Comparison of ENCODE assay signal across 13 cellular contexts in genomic region chr16:57531635-57532220, GRCh38. TPM values are rescaled to one million over a fixed set of nuclear protein-coding genes. Genes with fewer than 3 reads are reported as not detected.
A peak's percentile ranks its signal among the peaks of the same experiment; 100 is the strongest.
DNase-seq lines count a peak whose midpoint lies in the region; FAIRE-seq and TF ChIP-seq lines count a peak whose summit lies in the region.
"Had no signal": no experiment of that assay in that cellular context is flagged by ENCODE, and none has a peak within 500 bp of the region (broad histone marks: within the 10 kb centered on the region; RNA-seq: fewer than 3 reads in every experiment).

No MANE protein-coding gene starts in this region.

- H3K27ac Mint-ChIP-seq in CD8-positive, alpha-beta memory T cell: peak overlapping the region; percentile 91 to 99 (median 96)

- peaks cover 8% of the 10 kb centered on the region for H3K79me2 ChIP-seq in osteoblast (ENCODE audit: insufficient read depth, low read length)

- H3K36me3 Mint-ChIP-seq in CD8-positive, alpha-beta memory T cell: peaks cover 4 to 10% (median 6%) of the 10 kb centered on the region in 3 donors

- no peak overlapping the region for H2AFZ ChIP-seq in osteoblast (ENCODE audit: low read length)

- in situ Hi-C loops in GM13977 (cut with MboI; ENCODE audit: low pct_unique_long_range_greater_than_20kb, low sequenced_read_pairs, unreplicated experiment): no loop called here

- WGBS in small intestine, 3 donors: 80 to 82% (median 82%) methylated on average over 7 of the region's 7 CpGs

- peaks cover 65% of the 10 kb centered on the region for H3K4me1 ChIP-seq in CD8-positive, alpha-beta memory T cell (ENCODE audit: insufficient read depth, low read length)
- H3K4me1 ChIP-seq in NT2/D1 (ENCODE audit: insufficient read depth, insufficient read length) (peaks cover 46% of the 10 kb centered on the region), osteoblast (ENCODE audit: insufficient read depth, low read length) (peaks cover 17% of the 10 kb centered on the region), small intestine (ENCODE audit: control insufficient read depth in 2 of 2, insufficient read depth in 1 of 2, low read depth in 1 of 2, low read length in 1 of 2) (peaks cover 2 to 7% of the 10 kb centered on the region in 2 donors)

- no peaks in the 10 kb centered on the region for H3K9me3 Mint-ChIP-seq in CD8-positive, alpha-beta memory T cell

- peak in 1 of 5 donors; percentile 23 for DNase-seq in CD8-positive, alpha-beta memory T cell
- DNase-seq in NT2/D1 (ENCODE audit: low read depth, low spot score): no peak
- peak; percentile 33 for DNase-seq in ecto neural progenitor cell (ENCODE audit: low spot score)
- peak; percentile 70 for DNase-seq in osteoblast (ENCODE audit: insufficient read length, low spot score, missing footprints)
- DNase-seq in GM13977 (ENCODE audit: low spot score): no peak
- no peak for DNase-seq in SHP77 (lab: John Stamatoyannopoulos, UW)
- DNase-seq in anterior cingulate cortex (lab: John Stamatoyannopoulos, UW): no peak
- no peak for DNase-seq in small intestine
- DNase-seq: NCI-H187 had no signal

- POLR2A ChIA-PET in CD8-positive, alpha-beta memory T cell (lab: Charles Lee): interaction anchor here (1.3 to 1.9 kb wide), 2 partner anchors 11 to 15 kb away, joined by 6 to 8 read pairs; partner anchors contain the start of gene ADGRG5

- no peak for FAIRE-seq in small intestine (lab: Jason Lieb, UNC)

- H4K20me1 ChIP-seq in osteoblast (ENCODE audit: insufficient read depth, low read length): peaks cover 6% of the 10 kb centered on the region

- H3K4me3 Mint-ChIP-seq in CD8-positive, alpha-beta memory T cell: peak overlapping the region in 6 of 7 donors; percentile 68 to 84 (median 75)

- peaks cover 0 to 3% of the 10 kb centered on the region in 2 donors for H3K27me3 Mint-ChIP-seq in CD8-positive, alpha-beta memory T cell

- H3K27ac ChIP-seq in CD8-positive, alpha-beta memory T cell (ENCODE audit: low read depth, low read length): no peak overlapping the region
- H3K27ac ChIP-seq in osteoblast (ENCODE audit: low read depth, low read length) (no peak overlapping the region), small intestine (ENCODE audit: low read depth in 1 of 2, low read length in 1 of 2) (no peak overlapping the region)
- H3K27ac ChIP-seq: body of pancreas, tibial artery had no signal

- H3K27me3 ChIP-seq in CD8-positive, alpha-beta memory T cell (ENCODE audit: insufficient read depth, low read length, poor library complexity, severe bottlenecking): no peaks in the 10 kb centered on the region
- no peaks in the 10 kb centered on the region for H3K27me3 ChIP-seq in NT2/D1 (ENCODE audit: insufficient read depth, insufficient read length)
- H3K27me3 ChIP-seq in osteoblast (ENCODE audit: insufficient read depth, low read length): peaks cover under 1% of the 10 kb centered on the region
- no peaks in the 10 kb centered on the region for H3K27me3 ChIP-seq in small intestine (ENCODE audit: control insufficient read depth in 2 of 2, insufficient read depth in 2 of 2, low read length in 2 of 2)
- H3K27me3 ChIP-seq: body of pancreas, tibial artery had no signal

- no peak overlapping the region for H3K4me2 ChIP-seq in osteoblast (ENCODE audit: insufficient read depth, low read length)

- CTCF ChIA-PET in CD8-positive, alpha-beta memory T cell (lab: Charles Lee): interaction anchor here (1.3 to 1.7 kb wide), 3 partner anchors 9 to 44 kb away, joined by 3 to 4 read pairs (median 4); no protein-coding TSS in a partner anchor

- peak overlapping the region; percentile 11 for H3K9ac ChIP-seq in NT2/D1 (ENCODE audit: insufficient read length, low read depth)

- no peak overlapping the region for H3K4me3 ChIP-seq in CD8-positive, alpha-beta memory T cell (ENCODE audit: low read length)
- H3K4me3 ChIP-seq in NT2/D1 (ENCODE audit: insufficient read length, low read depth) (no peak overlapping the region), osteoblast (ENCODE audit: insufficient read depth, low read length) (no peak overlapping the region), small intestine (ENCODE audit: low read depth in 1 of 2, low read length in 2 of 2) (no peak overlapping the region)
- H3K4me3 ChIP-seq: body of pancreas, HAP-1, tibial artery had no signal

- no peaks in the 10 kb centered on the region for H3K9me3 ChIP-seq in CD8-positive, alpha-beta memory T cell (ENCODE audit: low read length)
- H3K9me3 ChIP-seq in NT2/D1 (ENCODE audit: insufficient read depth, low read length) (no peaks in the 10 kb centered on the region), osteoblast (ENCODE audit: low read depth, low read length) (no peaks in the 10 kb centered on the region), small intestine (ENCODE audit: control insufficient read depth, low read depth) (no peaks in the 10 kb centered on the region)
- H3K9me3 ChIP-seq: body of pancreas, HAP-1, tibial artery had no signal

- peaks cover 56 to 67% (median 57%) of the 10 kb centered on the region in 3 donors for H3K4me1 Mint-ChIP-seq in CD8-positive, alpha-beta memory T cell

- no peak for TF ChIP-seq CTCF in osteoblast (IDR thresholded peaks at IDR 0.05; ENCODE audit: extremely low read depth, low read depth, low read length)
- TF ChIP-seq CTCF in GM13977 (IDR thresholded peaks at IDR 0.05; ENCODE audit: extremely low read depth, insufficient read depth, missing control alignments): no peak

- H3K36me3 ChIP-seq in CD8-positive, alpha-beta memory T cell (ENCODE audit: insufficient read depth, low read length): no peaks in the 10 kb centered on the region
- H3K36me3 ChIP-seq in NT2/D1 (ENCODE audit: insufficient read depth, insufficient read length, low read length) (peaks cover 16% of the 10 kb centered on the region), osteoblast (ENCODE audit: insufficient read depth, low read length) (no peaks in the 10 kb centered on the region), small intestine (ENCODE audit: control insufficient read depth in 2 of 2, insufficient read depth in 2 of 2, low read length in 2 of 2) (no peaks in the 10 kb centered on the region)
- H3K36me3 ChIP-seq: HAP-1 had no signal

RNA-seq across cellular contexts. Expression of gene CCDC102A, which starts 4.6 kb away (rescaled TPM):
- 10 to 100 TPM; 27.0 to 28.1 TPM for total RNA-seq in CD8-positive, alpha-beta memory T cell
- 22.6 TPM for polyA plus RNA-seq in CD8-positive, alpha-beta memory T cell
- 9.8 and 10.6 TPM in 2 replicates for total RNA-seq in osteoblast
- 1 to 10 TPM; 1.1 to 2.8 (median 1.6) TPM for polyA plus RNA-seq in small intestine

RNA-seq across cellular contexts. Expression of gene ADGRG5, which starts 10.7 kb away (rescaled TPM):
- total RNA-seq in CD8-positive, alpha-beta memory T cell: 10 to 100 TPM; 46.1 to 48.5 TPM
- 23.5 TPM for polyA plus RNA-seq in CD8-positive, alpha-beta memory T cell
- total RNA-seq in osteoblast: not detected in 2 replicates
- 1 to 10 TPM; 2.4 to 3.9 (median 3.4) TPM for polyA plus RNA-seq in small intestine
- total RNA-seq: endothelial cell of umbilical vein had no signal
- polyA plus RNA-seq: endothelial cell of umbilical vein had no signal

RNA-seq across cellular contexts. Expression of gene DOK4, which starts 45.4 kb away (rescaled TPM):
- total RNA-seq in CD8-positive, alpha-beta memory T cell: 1 to 10 TPM; 6.8 to 7.0 TPM
- 3.3 TPM for polyA plus RNA-seq in CD8-positive, alpha-beta memory T cell
- total RNA-seq in osteoblast: 27.1 and 29.0 TPM in 2 replicates
- 100 to 1,000 TPM in 2 of 3 donors, 10 to 100 TPM in 1; 53.0 to 135 (median 112) TPM for polyA plus RNA-seq in small intestine

Comparison
In these comparisons a context has a peak if more than half of its experiments do, and no peak if none do; other contexts are left out.
1. DNase-seq: peak in ecto neural progenitor cell (single experiment) and osteoblast (single experiment); none in NT2/D1 (single experiment), GM13977 (single experiment), SHP77 (0 of 2), anterior cingulate cortex (0 of 58) and small intestine (single experiment).
2. RNA of gene ADGRG5, which starts 10.7 kb away (total RNA-seq): 46.1 to 48.5 TPM in CD8-positive, alpha-beta memory T cell; not detected in osteoblast; every median in the first group is over 10 times any median in the second.